ENCODE assay signal across 1 cellular context in genomic region chr2:134120718-134121630, GRCh38.
TF ChIP-seq lines count a peak whose summit lies in the region.

No MANE protein-coding gene starts in this region.

TF ChIP-seq in HepG2, 621 proteins besides CTCF, POLR2A, EP300 and RAD21 (continued from another document and continues in another):
- TF ChIP-seq, protein P1, sequence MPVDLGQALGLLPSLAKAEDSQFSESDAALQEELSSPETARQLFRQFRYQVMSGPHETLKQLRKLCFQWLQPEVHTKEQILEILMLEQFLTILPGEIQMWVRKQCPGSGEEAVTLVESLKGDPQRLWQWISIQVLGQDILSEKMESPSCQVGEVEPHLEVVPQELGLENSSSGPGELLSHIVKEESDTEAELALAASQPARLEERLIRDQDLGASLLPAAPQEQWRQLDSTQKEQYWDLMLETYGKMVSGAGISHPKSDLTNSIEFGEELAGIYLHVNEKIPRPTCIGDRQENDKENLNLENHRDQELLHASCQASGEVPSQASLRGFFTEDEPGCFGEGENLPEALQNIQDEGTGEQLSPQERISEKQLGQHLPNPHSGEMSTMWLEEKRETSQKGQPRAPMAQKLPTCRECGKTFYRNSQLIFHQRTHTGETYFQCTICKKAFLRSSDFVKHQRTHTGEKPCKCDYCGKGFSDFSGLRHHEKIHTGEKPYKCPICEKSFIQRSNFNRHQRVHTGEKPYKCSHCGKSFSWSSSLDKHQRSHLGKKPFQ (CRISPR knock-in tag; IDR thresholded peaks at IDR 0.05; ENCODE audit: insufficient replicate concordance) = no peak
- TF ChIP-seq DMTF1 (CRISPR knock-in tag; IDR thresholded peaks at IDR 0.05) = no peak
- TF ChIP-seq, protein P2, sequence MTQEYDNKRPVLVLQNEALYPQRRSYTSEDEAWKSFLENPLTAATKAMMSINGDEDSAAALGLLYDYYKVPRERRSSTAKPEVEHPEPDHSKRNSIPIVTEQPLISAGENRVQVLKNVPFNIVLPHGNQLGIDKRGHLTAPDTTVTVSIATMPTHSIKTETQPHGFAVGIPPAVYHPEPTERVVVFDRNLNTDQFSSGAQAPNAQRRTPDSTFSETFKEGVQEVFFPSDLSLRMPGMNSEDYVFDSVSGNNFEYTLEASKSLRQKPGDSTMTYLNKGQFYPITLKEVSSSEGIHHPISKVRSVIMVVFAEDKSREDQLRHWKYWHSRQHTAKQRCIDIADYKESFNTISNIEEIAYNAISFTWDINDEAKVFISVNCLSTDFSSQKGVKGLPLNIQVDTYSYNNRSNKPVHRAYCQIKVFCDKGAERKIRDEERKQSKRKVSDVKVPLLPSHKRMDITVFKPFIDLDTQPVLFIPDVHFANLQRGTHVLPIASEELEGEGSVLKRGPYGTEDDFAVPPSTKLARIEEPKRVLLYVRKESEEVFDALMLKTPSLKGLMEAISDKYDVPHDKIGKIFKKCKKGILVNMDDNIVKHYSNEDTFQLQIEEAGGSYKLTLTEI (CRISPR knock-in tag; conservative IDR thresholded peaks at IDR 0.05) = no peak
- peak; percentile 38 for TF ChIP-seq ASH2L (IDR thresholded peaks at IDR 0.05; ENCODE audit: insufficient read length, low read depth, low read length)
- no peak for TF ChIP-seq ZSCAN29 (CRISPR knock-in tag; conservative IDR thresholded peaks at IDR 0.05)
- TF ChIP-seq RORA (CRISPR knock-in tag; IDR thresholded peaks at IDR 0.05) = no peak
- TF ChIP-seq U2AF1 (optimal IDR thresholded peaks at IDR 0.05; ENCODE audit: low read depth, low read length) = no peak
- TF ChIP-seq, protein P3, sequence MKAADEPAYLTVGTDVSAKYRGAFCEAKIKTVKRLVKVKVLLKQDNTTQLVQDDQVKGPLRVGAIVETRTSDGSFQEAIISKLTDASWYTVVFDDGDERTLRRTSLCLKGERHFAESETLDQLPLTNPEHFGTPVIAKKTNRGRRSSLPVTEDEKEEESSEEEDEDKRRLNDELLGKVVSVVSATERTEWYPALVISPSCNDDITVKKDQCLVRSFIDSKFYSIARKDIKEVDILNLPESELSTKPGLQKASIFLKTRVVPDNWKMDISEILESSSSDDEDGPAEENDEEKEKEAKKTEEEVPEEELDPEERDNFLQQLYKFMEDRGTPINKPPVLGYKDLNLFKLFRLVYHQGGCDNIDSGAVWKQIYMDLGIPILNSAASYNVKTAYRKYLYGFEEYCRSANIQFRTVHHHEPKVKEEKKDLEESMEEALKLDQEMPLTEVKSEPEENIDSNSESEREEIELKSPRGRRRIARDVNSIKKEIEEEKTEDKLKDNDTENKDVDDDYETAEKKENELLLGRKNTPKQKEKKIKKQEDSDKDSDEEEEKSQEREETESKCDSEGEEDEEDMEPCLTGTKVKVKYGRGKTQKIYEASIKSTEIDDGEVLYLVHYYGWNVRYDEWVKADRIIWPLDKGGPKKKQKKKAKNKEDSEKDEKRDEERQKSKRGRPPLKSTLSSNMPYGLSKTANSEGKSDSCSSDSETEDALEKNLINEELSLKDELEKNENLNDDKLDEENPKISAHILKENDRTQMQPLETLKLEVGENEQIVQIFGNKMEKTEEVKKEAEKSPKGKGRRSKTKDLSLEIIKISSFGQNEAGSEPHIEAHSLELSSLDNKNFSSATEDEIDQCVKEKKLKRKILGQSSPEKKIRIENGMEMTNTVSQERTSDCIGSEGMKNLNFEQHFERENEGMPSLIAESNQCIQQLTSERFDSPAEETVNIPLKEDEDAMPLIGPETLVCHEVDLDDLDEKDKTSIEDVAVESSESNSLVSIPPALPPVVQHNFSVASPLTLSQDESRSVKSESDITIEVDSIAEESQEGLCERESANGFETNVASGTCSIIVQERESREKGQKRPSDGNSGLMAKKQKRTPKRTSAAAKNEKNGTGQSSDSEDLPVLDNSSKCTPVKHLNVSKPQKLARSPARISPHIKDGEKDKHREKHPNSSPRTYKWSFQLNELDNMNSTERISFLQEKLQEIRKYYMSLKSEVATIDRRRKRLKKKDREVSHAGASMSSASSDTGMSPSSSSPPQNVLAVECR (CRISPR knock-in tag; IDR thresholded peaks at IDR 0.05; ENCODE audit: borderline replicate concordance) = peak; percentile 93
- TF ChIP-seq ZBTB3 (CRISPR knock-in tag; IDR thresholded peaks at IDR 0.05; ENCODE audit: borderline replicate concordance, low read depth) = peak; percentile 34; the same call in 1 of the 2 replicates
- TF ChIP-seq, protein P4, sequence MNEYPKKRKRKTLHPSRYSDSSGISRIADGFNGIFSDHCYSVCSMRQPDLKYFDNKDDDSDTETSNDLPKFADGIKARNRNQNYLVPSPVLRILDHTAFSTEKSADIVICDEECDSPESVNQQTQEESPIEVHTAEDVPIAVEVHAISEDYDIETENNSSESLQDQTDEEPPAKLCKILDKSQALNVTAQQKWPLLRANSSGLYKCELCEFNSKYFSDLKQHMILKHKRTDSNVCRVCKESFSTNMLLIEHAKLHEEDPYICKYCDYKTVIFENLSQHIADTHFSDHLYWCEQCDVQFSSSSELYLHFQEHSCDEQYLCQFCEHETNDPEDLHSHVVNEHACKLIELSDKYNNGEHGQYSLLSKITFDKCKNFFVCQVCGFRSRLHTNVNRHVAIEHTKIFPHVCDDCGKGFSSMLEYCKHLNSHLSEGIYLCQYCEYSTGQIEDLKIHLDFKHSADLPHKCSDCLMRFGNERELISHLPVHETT (CRISPR knock-in tag; conservative IDR thresholded peaks at IDR 0.05) = no peak
- TF ChIP-seq, protein P5, sequence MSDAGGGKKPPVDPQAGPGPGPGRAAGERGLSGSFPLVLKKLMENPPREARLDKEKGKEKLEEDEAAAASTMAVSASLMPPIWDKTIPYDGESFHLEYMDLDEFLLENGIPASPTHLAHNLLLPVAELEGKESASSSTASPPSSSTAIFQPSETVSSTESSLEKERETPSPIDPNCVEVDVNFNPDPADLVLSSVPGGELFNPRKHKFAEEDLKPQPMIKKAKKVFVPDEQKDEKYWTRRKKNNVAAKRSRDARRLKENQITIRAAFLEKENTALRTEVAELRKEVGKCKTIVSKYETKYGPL (CRISPR knock-in tag; IDR thresholded peaks at IDR 0.05) = no peak
- TF ChIP-seq RXRB (CRISPR knock-in tag; IDR thresholded peaks at IDR 0.05; ENCODE audit: borderline replicate concordance) = no peak
- no peak for TF ChIP-seq ARID3A (IDR thresholded peaks at IDR 0.05; ENCODE audit: low read depth, low read length)
- TF ChIP-seq, protein P6, sequence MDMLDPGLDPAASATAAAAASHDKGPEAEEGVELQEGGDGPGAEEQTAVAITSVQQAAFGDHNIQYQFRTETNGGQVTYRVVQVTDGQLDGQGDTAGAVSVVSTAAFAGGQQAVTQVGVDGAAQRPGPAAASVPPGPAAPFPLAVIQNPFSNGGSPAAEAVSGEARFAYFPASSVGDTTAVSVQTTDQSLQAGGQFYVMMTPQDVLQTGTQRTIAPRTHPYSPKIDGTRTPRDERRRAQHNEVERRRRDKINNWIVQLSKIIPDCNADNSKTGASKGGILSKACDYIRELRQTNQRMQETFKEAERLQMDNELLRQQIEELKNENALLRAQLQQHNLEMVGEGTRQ (IDR thresholded peaks at IDR 0.05; ENCODE audit: low read depth, low read length) = no peak
- TF ChIP-seq, protein P6 (CRISPR knock-in tag; IDR thresholded peaks at IDR 0.05; ENCODE audit: borderline replicate concordance) = no peak
- peak; percentile 60; the same call in 1 of the 2 replicates for TF ChIP-seq NFKB2 (CRISPR knock-in tag; IDR thresholded peaks at IDR 0.05; ENCODE audit: borderline replicate concordance)
- peak; percentile 27; the same call in 1 of the 2 replicates for TF ChIP-seq KLF15 (CRISPR knock-in tag; IDR thresholded peaks at IDR 0.05; ENCODE audit: borderline replicate concordance)
- TF ChIP-seq ZNF224 (CRISPR knock-in tag; IDR thresholded peaks at IDR 0.05) = no peak
- TF ChIP-seq ZNF891 (CRISPR knock-in tag; IDR thresholded peaks at IDR 0.05) = peak; percentile 54; the same call in 1 of the 2 replicates
- TF ChIP-seq MAX (IDR thresholded peaks at IDR 0.05) = peak; percentile 33
- no peak for TF ChIP-seq SOX6 (IDR thresholded peaks at IDR 0.05)
- peak; percentile 64; the same call in 1 of the 2 replicates for TF ChIP-seq SOX6 (CRISPR knock-in tag; IDR thresholded peaks at IDR 0.05)
- TF ChIP-seq REL (CRISPR knock-in tag; conservative IDR thresholded peaks at IDR 0.05) = peak; percentile 69; the same call in 1 of the 2 replicates
- no peak for TF ChIP-seq CSRNP2 (CRISPR knock-in tag; conservative IDR thresholded peaks at IDR 0.05; ENCODE audit: low read depth)
- TF ChIP-seq ZNF256 (CRISPR knock-in tag; conservative IDR thresholded peaks at IDR 0.05) = 0 out of 2 replicates have a peak, but pooled peaks have one; percentile 7
- TF ChIP-seq ZNF276 (CRISPR knock-in tag; IDR thresholded peaks at IDR 0.05; ENCODE audit: low read depth) = no peak
- TF ChIP-seq, protein P7, sequence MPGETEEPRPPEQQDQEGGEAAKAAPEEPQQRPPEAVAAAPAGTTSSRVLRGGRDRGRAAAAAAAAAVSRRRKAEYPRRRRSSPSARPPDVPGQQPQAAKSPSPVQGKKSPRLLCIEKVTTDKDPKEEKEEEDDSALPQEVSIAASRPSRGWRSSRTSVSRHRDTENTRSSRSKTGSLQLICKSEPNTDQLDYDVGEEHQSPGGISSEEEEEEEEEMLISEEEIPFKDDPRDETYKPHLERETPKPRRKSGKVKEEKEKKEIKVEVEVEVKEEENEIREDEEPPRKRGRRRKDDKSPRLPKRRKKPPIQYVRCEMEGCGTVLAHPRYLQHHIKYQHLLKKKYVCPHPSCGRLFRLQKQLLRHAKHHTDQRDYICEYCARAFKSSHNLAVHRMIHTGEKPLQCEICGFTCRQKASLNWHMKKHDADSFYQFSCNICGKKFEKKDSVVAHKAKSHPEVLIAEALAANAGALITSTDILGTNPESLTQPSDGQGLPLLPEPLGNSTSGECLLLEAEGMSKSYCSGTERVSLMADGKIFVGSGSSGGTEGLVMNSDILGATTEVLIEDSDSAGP (CRISPR knock-in tag; IDR thresholded peaks at IDR 0.05; ENCODE audit: borderline replicate concordance) = peak; percentile 73; the same call in 1 of the 2 replicates
- no peak for TF ChIP-seq NONO (IDR thresholded peaks at IDR 0.05)
- peak; percentile 80 for TF ChIP-seq NONO (CRISPR knock-in tag; conservative IDR thresholded peaks at IDR 0.05)
